ENCODE assay signal across 1 cellular context in the genomic region with DNA sequence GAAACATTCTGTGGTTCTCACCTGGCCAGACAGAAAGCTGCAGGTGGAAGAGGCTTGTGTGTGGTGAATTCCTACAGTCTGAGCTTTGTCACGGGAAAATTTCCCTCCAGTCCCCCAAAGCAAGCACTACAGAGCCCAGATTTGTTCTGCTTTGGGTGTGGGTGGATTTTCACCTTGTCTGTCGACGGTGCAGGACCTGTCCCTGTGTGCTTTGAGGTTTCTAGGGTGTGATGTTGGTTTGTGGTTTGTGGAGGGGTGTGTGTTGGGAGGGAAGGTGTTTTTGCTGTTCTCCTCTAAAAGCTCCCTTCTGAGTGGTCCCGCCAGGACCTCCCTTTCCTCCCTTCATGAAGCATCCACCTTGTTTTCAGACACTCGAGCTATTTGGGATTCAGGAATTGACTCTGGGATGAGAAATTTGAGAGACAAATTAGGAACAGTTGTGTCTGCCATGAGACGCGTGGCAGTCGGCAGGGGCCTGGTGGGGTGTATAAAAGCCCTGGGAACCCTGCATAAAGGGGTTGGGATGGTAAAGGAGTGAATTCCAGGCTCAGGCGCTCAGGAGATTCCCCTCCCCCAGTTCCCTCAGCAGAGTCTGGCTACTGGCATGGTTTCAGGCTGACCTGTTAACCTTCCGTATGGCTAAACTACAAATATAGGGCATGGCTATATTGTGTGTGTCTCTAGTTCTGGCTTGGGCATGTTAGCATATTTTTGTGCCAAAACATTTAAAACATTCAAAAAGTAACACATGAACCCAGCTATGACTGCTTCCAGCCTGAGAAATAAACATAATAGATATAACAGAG.
TF ChIP-seq lines count a peak whose summit lies in the region.

No MANE protein-coding gene starts in this region.

TF ChIP-seq in GM12878, 131 proteins besides CTCF, POLR2A, EP300 and RAD21 (continued from another document and continues in another):
- TF ChIP-seq, protein P1, sequence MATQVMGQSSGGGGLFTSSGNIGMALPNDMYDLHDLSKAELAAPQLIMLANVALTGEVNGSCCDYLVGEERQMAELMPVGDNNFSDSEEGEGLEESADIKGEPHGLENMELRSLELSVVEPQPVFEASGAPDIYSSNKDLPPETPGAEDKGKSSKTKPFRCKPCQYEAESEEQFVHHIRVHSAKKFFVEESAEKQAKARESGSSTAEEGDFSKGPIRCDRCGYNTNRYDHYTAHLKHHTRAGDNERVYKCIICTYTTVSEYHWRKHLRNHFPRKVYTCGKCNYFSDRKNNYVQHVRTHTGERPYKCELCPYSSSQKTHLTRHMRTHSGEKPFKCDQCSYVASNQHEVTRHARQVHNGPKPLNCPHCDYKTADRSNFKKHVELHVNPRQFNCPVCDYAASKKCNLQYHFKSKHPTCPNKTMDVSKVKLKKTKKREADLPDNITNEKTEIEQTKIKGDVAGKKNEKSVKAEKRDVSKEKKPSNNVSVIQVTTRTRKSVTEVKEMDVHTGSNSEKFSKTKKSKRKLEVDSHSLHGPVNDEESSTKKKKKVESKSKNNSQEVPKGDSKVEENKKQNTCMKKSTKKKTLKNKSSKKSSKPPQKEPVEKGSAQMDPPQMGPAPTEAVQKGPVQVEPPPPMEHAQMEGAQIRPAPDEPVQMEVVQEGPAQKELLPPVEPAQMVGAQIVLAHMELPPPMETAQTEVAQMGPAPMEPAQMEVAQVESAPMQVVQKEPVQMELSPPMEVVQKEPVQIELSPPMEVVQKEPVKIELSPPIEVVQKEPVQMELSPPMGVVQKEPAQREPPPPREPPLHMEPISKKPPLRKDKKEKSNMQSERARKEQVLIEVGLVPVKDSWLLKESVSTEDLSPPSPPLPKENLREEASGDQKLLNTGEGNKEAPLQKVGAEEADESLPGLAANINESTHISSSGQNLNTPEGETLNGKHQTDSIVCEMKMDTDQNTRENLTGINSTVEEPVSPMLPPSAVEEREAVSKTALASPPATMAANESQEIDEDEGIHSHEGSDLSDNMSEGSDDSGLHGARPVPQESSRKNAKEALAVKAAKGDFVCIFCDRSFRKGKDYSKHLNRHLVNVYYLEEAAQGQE (IDR thresholded peaks at IDR 0.05; ENCODE audit: low read depth, low read length) = no peak
- TF ChIP-seq HCFC1 (IDR thresholded peaks at IDR 0.05; ENCODE audit: low read length) (no peak), NRF1 (conservative IDR thresholded peaks at IDR 0.05; ENCODE audit: low read depth, low read length) (no peak), NR2C1 (IDR thresholded peaks at IDR 0.05) (no peak), YY1 (IDR thresholded peaks at IDR 0.05; ENCODE audit: low read depth, low read length) (no peak), BMI1 (IDR thresholded peaks at IDR 0.05; ENCODE audit: borderline replicate concordance) (no peak), CHD1 (IDR thresholded peaks at IDR 0.05; ENCODE audit: low read depth, low read length) (no peak), JUNB (IDR thresholded peaks at IDR 0.05) (no peak), FOXM1 (IDR thresholded peaks at IDR 0.05; ENCODE audit: low read depth, low read length) (peak; percentile 82), ZZZ3 (IDR thresholded peaks at IDR 0.05; ENCODE audit: control insufficient read depth, insufficient read length, low read depth) (no peak), ASH2L (IDR thresholded peaks at IDR 0.05; ENCODE audit: borderline replicate concordance, low read depth) (no peak), RAD51 (IDR thresholded peaks at IDR 0.05) (no peak), DPF2 (IDR thresholded peaks at IDR 0.05) (peak; percentile 65; the same call in 1 of the 2 replicates), CBX3 (IDR thresholded peaks at IDR 0.05; ENCODE audit: borderline replicate concordance, low read depth) (no peak), SUZ12 (IDR thresholded peaks at IDR 0.05; ENCODE audit: unreplicated experiment) (no peak), ATF3 (IDR thresholded peaks at IDR 0.05; ENCODE audit: borderline replicate concordance, extremely low read depth, low read depth, low read length) (no peak), HDAC6 (IDR thresholded peaks at IDR 0.05; ENCODE audit: unreplicated experiment) (no peak), PAX8 (IDR thresholded peaks at IDR 0.05) (no peak), ZNF622 (IDR thresholded peaks at IDR 0.05) (no peak), E2F8 (IDR thresholded peaks at IDR 0.05; ENCODE audit: low read depth, partially characterized antibody) (no peak), SP1 (IDR thresholded peaks at IDR 0.05; ENCODE audit: low read depth, low read length) (peak; percentile 48), ZSCAN29 (IDR thresholded peaks at IDR 0.05) (no peak), SREBF1 (IDR thresholded peaks at IDR 0.05; ENCODE audit: low read length) (no peak), SIN3A (IDR thresholded peaks at IDR 0.05; ENCODE audit: low read depth, low read length) (no peak), ZNF384 (IDR thresholded peaks at IDR 0.05; ENCODE audit: borderline replicate concordance, low read depth, low read length) (no peak), NKRF (conservative IDR thresholded peaks at IDR 0.05) (no peak), MYB (IDR thresholded peaks at IDR 0.05; ENCODE audit: borderline replicate concordance, low read depth, low read length) (no peak), BRCA1 (IDR thresholded peaks at IDR 0.05; ENCODE audit: low read depth, low read length) (no peak), NBN (IDR thresholded peaks at IDR 0.05) (peak; percentile 54; the same call in 1 of the 2 replicates), ESRRA (IDR thresholded peaks at IDR 0.05; ENCODE audit: low read length) (no peak)
- TF ChIP-seq, protein P2, sequence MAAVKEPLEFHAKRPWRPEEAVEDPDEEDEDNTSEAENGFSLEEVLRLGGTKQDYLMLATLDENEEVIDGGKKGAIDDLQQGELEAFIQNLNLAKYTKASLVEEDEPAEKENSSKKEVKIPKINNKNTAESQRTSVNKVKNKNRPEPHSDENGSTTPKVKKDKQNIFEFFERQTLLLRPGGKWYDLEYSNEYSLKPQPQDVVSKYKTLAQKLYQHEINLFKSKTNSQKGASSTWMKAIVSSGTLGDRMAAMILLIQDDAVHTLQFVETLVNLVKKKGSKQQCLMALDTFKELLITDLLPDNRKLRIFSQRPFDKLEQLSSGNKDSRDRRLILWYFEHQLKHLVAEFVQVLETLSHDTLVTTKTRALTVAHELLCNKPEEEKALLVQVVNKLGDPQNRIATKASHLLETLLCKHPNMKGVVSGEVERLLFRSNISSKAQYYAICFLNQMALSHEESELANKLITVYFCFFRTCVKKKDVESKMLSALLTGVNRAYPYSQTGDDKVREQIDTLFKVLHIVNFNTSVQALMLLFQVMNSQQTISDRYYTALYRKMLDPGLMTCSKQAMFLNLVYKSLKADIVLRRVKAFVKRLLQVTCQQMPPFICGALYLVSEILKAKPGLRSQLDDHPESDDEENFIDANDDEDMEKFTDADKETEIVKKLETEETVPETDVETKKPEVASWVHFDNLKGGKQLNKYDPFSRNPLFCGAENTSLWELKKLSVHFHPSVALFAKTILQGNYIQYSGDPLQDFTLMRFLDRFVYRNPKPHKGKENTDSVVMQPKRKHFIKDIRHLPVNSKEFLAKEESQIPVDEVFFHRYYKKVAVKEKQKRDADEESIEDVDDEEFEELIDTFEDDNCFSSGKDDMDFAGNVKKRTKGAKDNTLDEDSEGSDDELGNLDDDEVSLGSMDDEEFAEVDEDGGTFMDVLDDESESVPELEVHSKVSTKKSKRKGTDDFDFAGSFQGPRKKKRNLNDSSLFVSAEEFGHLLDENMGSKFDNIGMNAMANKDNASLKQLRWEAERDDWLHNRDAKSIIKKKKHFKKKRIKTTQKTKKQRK (IDR thresholded peaks at IDR 0.05; ENCODE audit: low read depth, low read length) = no peak
- TF ChIP-seq, protein P3, sequence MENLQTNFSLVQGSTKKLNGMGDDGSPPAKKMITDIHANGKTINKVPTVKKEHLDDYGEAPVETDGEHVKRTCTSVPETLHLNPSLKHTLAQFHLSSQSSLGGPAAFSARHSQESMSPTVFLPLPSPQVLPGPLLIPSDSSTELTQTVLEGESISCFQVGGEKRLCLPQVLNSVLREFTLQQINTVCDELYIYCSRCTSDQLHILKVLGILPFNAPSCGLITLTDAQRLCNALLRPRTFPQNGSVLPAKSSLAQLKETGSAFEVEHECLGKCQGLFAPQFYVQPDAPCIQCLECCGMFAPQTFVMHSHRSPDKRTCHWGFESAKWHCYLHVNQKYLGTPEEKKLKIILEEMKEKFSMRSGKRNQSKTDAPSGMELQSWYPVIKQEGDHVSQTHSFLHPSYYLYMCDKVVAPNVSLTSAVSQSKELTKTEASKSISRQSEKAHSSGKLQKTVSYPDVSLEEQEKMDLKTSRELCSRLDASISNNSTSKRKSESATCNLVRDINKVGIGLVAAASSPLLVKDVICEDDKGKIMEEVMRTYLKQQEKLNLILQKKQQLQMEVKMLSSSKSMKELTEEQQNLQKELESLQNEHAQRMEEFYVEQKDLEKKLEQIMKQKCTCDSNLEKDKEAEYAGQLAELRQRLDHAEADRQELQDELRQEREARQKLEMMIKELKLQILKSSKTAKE (IDR thresholded peaks at IDR 0.05; ENCODE audit: low read depth, poor library complexity, severe bottlenecking) = peak; percentile 84
- TF ChIP-seq, protein P4, sequence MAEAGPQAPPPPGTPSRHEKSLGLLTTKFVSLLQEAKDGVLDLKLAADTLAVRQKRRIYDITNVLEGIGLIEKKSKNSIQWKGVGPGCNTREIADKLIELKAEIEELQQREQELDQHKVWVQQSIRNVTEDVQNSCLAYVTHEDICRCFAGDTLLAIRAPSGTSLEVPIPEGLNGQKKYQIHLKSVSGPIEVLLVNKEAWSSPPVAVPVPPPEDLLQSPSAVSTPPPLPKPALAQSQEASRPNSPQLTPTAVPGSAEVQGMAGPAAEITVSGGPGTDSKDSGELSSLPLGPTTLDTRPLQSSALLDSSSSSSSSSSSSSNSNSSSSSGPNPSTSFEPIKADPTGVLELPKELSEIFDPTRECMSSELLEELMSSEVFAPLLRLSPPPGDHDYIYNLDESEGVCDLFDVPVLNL (IDR thresholded peaks at IDR 0.05; ENCODE audit: low read depth, low read length) = no peak
- TF ChIP-seq, protein P5, sequence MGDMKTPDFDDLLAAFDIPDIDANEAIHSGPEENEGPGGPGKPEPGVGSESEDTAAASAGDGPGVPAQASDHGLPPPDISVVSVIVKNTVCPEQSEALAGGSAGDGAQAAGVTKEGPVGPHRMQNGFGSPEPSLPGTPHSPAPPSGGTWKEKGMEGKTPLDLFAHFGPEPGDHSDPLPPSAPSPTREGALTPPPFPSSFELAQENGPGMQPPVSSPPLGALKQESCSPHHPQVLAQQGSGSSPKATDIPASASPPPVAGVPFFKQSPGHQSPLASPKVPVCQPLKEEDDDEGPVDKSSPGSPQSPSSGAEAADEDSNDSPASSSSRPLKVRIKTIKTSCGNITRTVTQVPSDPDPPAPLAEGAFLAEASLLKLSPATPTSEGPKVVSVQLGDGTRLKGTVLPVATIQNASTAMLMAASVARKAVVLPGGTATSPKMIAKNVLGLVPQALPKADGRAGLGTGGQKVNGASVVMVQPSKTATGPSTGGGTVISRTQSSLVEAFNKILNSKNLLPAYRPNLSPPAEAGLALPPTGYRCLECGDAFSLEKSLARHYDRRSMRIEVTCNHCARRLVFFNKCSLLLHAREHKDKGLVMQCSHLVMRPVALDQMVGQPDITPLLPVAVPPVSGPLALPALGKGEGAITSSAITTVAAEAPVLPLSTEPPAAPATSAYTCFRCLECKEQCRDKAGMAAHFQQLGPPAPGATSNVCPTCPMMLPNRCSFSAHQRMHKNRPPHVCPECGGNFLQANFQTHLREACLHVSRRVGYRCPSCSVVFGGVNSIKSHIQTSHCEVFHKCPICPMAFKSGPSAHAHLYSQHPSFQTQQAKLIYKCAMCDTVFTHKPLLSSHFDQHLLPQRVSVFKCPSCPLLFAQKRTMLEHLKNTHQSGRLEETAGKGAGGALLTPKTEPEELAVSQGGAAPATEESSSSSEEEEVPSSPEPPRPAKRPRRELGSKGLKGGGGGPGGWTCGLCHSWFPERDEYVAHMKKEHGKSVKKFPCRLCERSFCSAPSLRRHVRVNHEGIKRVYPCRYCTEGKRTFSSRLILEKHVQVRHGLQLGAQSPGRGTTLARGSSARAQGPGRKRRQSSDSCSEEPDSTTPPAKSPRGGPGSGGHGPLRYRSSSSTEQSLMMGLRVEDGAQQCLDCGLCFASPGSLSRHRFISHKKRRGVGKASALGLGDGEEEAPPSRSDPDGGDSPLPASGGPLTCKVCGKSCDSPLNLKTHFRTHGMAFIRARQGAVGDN (IDR thresholded peaks at IDR 0.05) = no peak
- TF ChIP-seq, protein P6, sequence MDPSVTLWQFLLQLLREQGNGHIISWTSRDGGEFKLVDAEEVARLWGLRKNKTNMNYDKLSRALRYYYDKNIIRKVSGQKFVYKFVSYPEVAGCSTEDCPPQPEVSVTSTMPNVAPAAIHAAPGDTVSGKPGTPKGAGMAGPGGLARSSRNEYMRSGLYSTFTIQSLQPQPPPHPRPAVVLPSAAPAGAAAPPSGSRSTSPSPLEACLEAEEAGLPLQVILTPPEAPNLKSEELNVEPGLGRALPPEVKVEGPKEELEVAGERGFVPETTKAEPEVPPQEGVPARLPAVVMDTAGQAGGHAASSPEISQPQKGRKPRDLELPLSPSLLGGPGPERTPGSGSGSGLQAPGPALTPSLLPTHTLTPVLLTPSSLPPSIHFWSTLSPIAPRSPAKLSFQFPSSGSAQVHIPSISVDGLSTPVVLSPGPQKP (IDR thresholded peaks at IDR 0.05; ENCODE audit: low read depth, low read length) = no peak
